ENCODE assay signal across 33 cellular contexts in the genomic region with DNA sequence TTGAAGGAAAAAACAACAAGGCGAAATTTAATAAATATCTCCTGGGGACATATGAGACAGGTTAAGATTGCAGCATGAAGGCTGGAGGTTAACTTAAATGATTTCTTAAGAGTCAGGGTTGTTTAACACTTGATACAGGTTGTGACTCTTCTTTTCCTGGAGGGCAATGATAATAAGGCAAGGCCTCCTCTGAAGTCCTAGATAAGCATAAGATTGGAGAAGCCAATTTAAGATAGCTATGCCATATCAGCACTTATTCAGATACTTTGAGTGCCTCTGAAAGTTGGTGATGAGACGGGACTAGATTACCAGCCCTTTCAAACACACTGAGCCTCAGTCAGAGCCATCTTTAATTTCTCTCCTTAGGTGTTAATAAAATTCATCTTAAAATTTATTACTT.
"Had no signal": no experiment of that assay in that cellular context is flagged by ENCODE, and none has a peak within 500 bp of the region (broad histone marks: within the 10 kb centered on the region; RNA-seq: fewer than 3 reads in every experiment).

No MANE protein-coding gene starts in this region.

- H3K27ac ChIP-seq: brain microvascular endothelial cell, foreskin keratinocyte, gastrocnemius medialis, heart left ventricle, VCaP had no signal

- H3K36me3 ChIP-seq: brain microvascular endothelial cell, esophagus muscularis mucosa, gastrocnemius medialis, heart left ventricle had no signal

- H3K4me3 ChIP-seq: esophagus muscularis mucosa, gastrocnemius medialis, heart left ventricle had no signal

- H3K9me3 ChIP-seq: esophagus muscularis mucosa, gastrocnemius medialis, heart left ventricle had no signal

- H3K4me1 ChIP-seq: foreskin keratinocyte, gastrocnemius medialis had no signal

- ATAC-seq: activated CD8-positive, alpha-beta T cell treated with anti-CD3 and anti-CD28 coated beads for 36 hours; activated T-cell treated with anti-CD3 and anti-CD28 coated beads, Interleukin-2, amount 50 U/mL, for 4 hours; activated T-helper 17 cell treated with anti-CD3 and anti-CD28 coated beads, Interleukin-2, amount 50 U/mL, for 72 hours; effector memory CD8-positive, alpha-beta T cell; foreskin keratinocyte; gastrocnemius medialis; heart left ventricle; T-helper 17 cell; WTC11 had no signal

- DNase-seq: activated CD4-positive, alpha-beta T cell treated with anti-CD3 and anti-CD28 coated beads for 1 hour; activated CD4-positive, alpha-beta T cell treated with anti-CD3 and anti-CD28 coated beads for 4 hours; activated CD4-positive, alpha-beta T cell treated with anti-CD3 and anti-CD28 coated beads, Interleukin-2, amount 50 U/mL, for 1 hour; activated CD4-positive, alpha-beta T cell treated with anti-CD3 and anti-CD28 coated beads, Interleukin-2, amount 50 U/mL, for 48 hours; activated CD8-positive, alpha-beta memory T cell treated with anti-CD3 and anti-CD28 coated beads for 24 hours; activated CD8-positive, alpha-beta T cell treated with anti-CD3 and anti-CD28 coated beads for 36 hours; activated effector memory CD4-positive, alpha-beta T cell treated with Interleukin-2 at 50 U/mL for 16 hours; activated gamma-delta T cell treated with Interleukin-2 at 50 U/mL for 16 hours; activated naive CD4-positive, alpha-beta T cell treated with anti-CD3 and anti-CD28 coated beads, Interleukin-2, amount 50 U/mL, for 16 hours; activated naive CD4-positive, alpha-beta T cell treated with Interleukin-2 at 50 U/mL for 16 hours; activated T-cell treated with anti-CD3 and anti-CD28 coated beads, Interleukin-2, amount 50 U/mL, for 4 hours; amniotic stem cell; anterior cingulate cortex; brain microvascular endothelial cell; caudate nucleus; cortex of kidney; dermis blood vessel endothelial cell; effector CD4-positive, alpha-beta T cell; effector memory CD8-positive, alpha-beta T cell; foreskin keratinocyte; gastrocnemius medialis; glutamatergic neuron; heart left ventricle; T-helper 1 cell; T-helper 17 cell; T1000 had no signal

- H3K27me3 ChIP-seq: brain microvascular endothelial cell, esophagus muscularis mucosa, foreskin keratinocyte, gastrocnemius medialis, heart left ventricle had no signal

- FAIRE-seq: astrocyte, bronchial epithelial cell, colon had no signal
